In genomic region chr1:118898702-118899101, GRCh38 we compare ENCODE assay signal across 26 cellular contexts.
"Had no signal": no experiment of that assay in that cellular context is flagged by ENCODE, and none has a peak within 500 bp of the region (broad histone marks: within the 10 kb centered on the region; RNA-seq: fewer than 3 reads in every experiment).

No MANE protein-coding gene starts in this region.

- ATAC-seq: esophagus mucosa; gastrocnemius medialis; mucosa of descending colon; naive thymus-derived CD4-positive, alpha-beta T cell had no signal

- H3K36me3 Mint-ChIP-seq: mesothelial cell of epicardium; naive thymus-derived CD4-positive, alpha-beta T cell; neural progenitor cell had no signal

- H3K4me3 Mint-ChIP-seq: dendritic cell treated with granulocyte-macrophage colony-stimulating factor and Interleukin-4, amounts not matched to agents 40 ng/mL and 50 ng/mL, for 4 days; endodermal cell; mesothelial cell of epicardium; naive thymus-derived CD4-positive, alpha-beta T cell; nephron; neural progenitor cell had no signal

- H3K27me3 Mint-ChIP-seq: dendritic cell treated with granulocyte-macrophage colony-stimulating factor and Interleukin-4, amounts not matched to agents 40 ng/mL and 50 ng/mL, for 4 days; naive thymus-derived CD4-positive, alpha-beta T cell had no signal

- H3K4me1 Mint-ChIP-seq: endodermal cell; mesothelial cell of epicardium; naive thymus-derived CD4-positive, alpha-beta T cell; nephron; neural progenitor cell had no signal

- H3K27ac ChIP-seq: epithelial cell of prostate, gastrocnemius medialis, neural progenitor cell, parathyroid adenoma, right lobe of liver, stomach, thyroid gland, vagina had no signal

- H3K27me3 ChIP-seq: gastrocnemius medialis, neural progenitor cell, right lobe of liver, stomach, thyroid gland, vagina had no signal

- DNase-seq: effector CD8-positive, alpha-beta T cell; endodermal cell; foreskin fibroblast; gastrocnemius medialis; head of caudate nucleus; mesenchymal stem cell; mucosa of descending colon; naive thymus-derived CD4-positive, alpha-beta T cell; right lobe of liver; stimulated activated CD4-positive, alpha-beta T cell treated with anti-CD3 and anti-CD28 coated beads, Interleukin-12 subunit alpha, Interleukin-12 subunit beta, amount 100 ng/mL, for 4 hours; stimulated activated CD4-positive, alpha-beta T cell treated with anti-CD3 and anti-CD28 coated beads, Interleukin-1b, Interleukin-23, amount 100 ng/mL, for 48 hours; stimulated activated CD4-positive, alpha-beta T cell treated with anti-CD3 and anti-CD28 coated beads, Interleukin-4, amount 100 ng/mL, for 1 hour; stimulated activated CD8-positive, alpha-beta memory T cell treated with anti-CD3 and anti-CD28 coated beads, Interleukin-4, amount 100 ng/mL, for 48 hours; stimulated activated naive CD4-positive, alpha-beta T cell; stomach; thyroid gland; trophoblast cell had no signal

- H3K9me3 ChIP-seq: gastrocnemius medialis, mucosa of descending colon, right lobe of liver, stomach, thyroid gland, vagina had no signal

- H3K4me3 ChIP-seq: gastrocnemius medialis, mucosa of descending colon, neural progenitor cell, right lobe of liver, smooth muscle cell, stomach, thyroid gland, vagina had no signal

- H3K9me3 Mint-ChIP-seq: endodermal cell, mesothelial cell of epicardium, nephron, neural progenitor cell had no signal

- H3K9ac ChIP-seq: neural progenitor cell, parathyroid adenoma had no signal

- H3K4me1 ChIP-seq: neural progenitor cell, parathyroid adenoma, right lobe of liver, stomach, thyroid gland, vagina had no signal

- H3K36me3 ChIP-seq: neural progenitor cell, stomach, thyroid gland, vagina had no signal
